ENCODE assay signal across 6 cellular contexts in the genomic region with DNA sequence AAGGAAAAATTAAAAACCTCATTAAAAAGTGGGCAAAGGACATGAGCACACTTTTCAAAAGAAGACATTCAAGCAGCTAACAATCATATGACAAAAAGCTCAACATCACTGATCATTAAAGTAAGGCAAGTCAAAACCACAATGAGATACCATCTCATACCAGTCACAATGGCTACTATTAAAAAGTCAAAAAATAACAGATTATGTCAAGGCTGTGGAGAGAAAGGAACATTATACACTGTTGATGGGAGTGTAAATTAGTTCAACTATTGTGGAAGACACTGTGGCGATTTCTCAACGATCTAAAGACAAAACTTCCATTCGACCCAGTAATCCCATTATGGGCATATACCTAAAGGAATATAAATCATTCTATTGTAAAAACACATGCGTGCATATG.
"Had no signal": no experiment of that assay in that cellular context is flagged by ENCODE, and none has a peak within 500 bp of the region (broad histone marks: within the 10 kb centered on the region; RNA-seq: fewer than 3 reads in every experiment).

No MANE protein-coding gene starts in this region.

- ATAC-seq: HepG2, K562 had no signal

- H3K36me3 Mint-ChIP-seq: IgD-negative memory B cell had no signal

- H3K4me3 ChIP-seq: K562 had no signal

- H3K27ac Mint-ChIP-seq: IgD-negative memory B cell had no signal

- H3K4me3 Mint-ChIP-seq: IgD-negative memory B cell had no signal

- H3K4me1 Mint-ChIP-seq: IgD-negative memory B cell had no signal

- FAIRE-seq: HepG2, HTR-8/SVneo, K562 had no signal

- DNase-seq: IMR-90 had no signal

- H3K27ac ChIP-seq: HL-60 had no signal
